In the genomic region with DNA sequence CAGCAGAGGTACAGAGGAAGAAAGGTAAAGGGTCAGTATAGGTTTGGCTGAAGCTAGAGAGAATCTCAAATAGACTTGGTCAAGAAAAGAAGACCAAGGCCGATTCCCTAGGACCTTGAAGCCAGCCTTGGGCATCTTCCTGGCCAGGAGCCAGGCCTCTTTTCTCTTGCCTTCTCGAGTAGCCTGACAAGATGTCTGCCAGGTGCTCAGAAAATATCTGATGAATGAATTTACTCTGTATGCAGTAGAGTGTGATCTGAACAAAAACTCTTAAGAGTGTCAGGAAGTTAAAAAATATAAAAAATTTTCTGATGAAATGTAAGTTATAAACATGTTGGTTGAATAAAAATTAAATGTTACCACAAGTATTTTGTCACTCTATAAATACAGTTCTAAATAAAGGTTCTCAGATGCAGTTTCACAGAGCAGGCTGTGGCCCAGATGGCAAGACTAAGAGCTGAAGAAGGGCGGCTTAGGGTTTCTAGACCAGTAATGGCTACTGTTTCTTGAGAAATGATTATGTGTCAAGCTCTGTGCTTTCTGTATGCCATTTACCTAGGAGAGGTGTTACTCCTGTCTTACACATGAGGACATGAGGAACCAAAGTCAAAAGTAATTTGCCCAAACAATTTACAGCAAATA, we compare ENCODE assay signal across 17 cellular contexts.
DNase-seq lines count a peak whose midpoint lies in the region; ATAC-seq and TF ChIP-seq lines count a peak whose summit lies in the region.
"Had no signal": no experiment of that assay in that cellular context is flagged by ENCODE, and none has a peak within 500 bp of the region (broad histone marks: within the 10 kb centered on the region; RNA-seq: fewer than 3 reads in every experiment).

No MANE protein-coding gene starts in this region.

- no peak overlapping the region for H2BK15ac ChIP-seq in IMR-90 (ENCODE audit: low read depth, low read length)

- H3K4ac ChIP-seq in IMR-90 (ENCODE audit: low read depth, low read length) = no peak overlapping the region

- no peak overlapping the region for H3K18ac ChIP-seq in IMR-90 (ENCODE audit: low read depth, low read length)

- in situ Hi-C loops in IMR-90 (cut with MboI; ENCODE audit: low sequenced_read_pairs) = no loop called here

- WGBS in IMR-90 (ENCODE audit: extremely low coverage in 2 of 2, insufficient read length in 1 of 2), 2 experiments = 40% methylated on average over 1 of the region's 3 CpGs; no CpG with 5 or more reads in 1 of the 2 experiments
- 24 to 45% (median 29%) methylated on average over 3 of the region's 3 CpGs for WGBS in psoas muscle, 3 donors

- no peak overlapping the region for H3K4me2 ChIP-seq in IMR-90 (ENCODE audit: low read depth, low read length)

- no peak overlapping the region for H2BK120ac ChIP-seq in IMR-90 (ENCODE audit: low read depth, low read length)

- no peaks in the 10 kb centered on the region for H3K4me1 ChIP-seq in IMR-90 (ENCODE audit: control insufficient read depth, insufficient read depth, low read length)
- H3K4me1 ChIP-seq in adipocyte (ENCODE audit: control insufficient read depth, insufficient read depth, low read length) = no peaks in the 10 kb centered on the region
- peaks cover 33% of the 10 kb centered on the region for H3K4me1 ChIP-seq in psoas muscle
- H3K4me1 ChIP-seq: upper lobe of right lung had no signal

- H4K20me1 ChIP-seq in IMR-90 (ENCODE audit: insufficient read depth, low read length) = peaks cover 37% of the 10 kb centered on the region

- no TSS peak for BruUV-seq in IMR-90 (replicated peaks; lab: Mats Ljungman, UMichigan)

- H3K14ac ChIP-seq in IMR-90 (replicated peaks; ENCODE audit: low read depth, low read length) = no peak overlapping the region

- H3K4me3 ChIP-seq in IMR-90 (ENCODE audit: insufficient read depth, low read depth, low read length) (no peak overlapping the region), adipocyte (ENCODE audit: low read length) (no peak overlapping the region), psoas muscle (no peak overlapping the region)
- H3K4me3 ChIP-seq: upper lobe of right lung had no signal

- no peak overlapping the region for H4K8ac ChIP-seq in IMR-90 (ENCODE audit: low read depth in 2 of 2, low read length in 2 of 2)

- no peak overlapping the region for H3K56ac ChIP-seq in IMR-90 (ENCODE audit: extremely low read depth, insufficient read depth, low read length)

- no peak for TF ChIP-seq RAD21 in IMR-90 (IDR thresholded peaks at IDR 0.05; ENCODE audit: low read length)

- peak; percentile 53; the same call in 1 of the 2 replicates for ATAC-seq in IMR-90 (ENCODE audit: low read depth)
- ATAC-seq in psoas muscle = peak; percentile 67 to 92 (median 84)
- ATAC-seq in GM21367 (IDR thresholded peaks at IDR 0.05; ENCODE audit: unreplicated experiment) = no peak
- no peak for ATAC-seq in HG03432 (IDR thresholded peaks at IDR 0.05; ENCODE audit: unreplicated experiment)
- ATAC-seq: activated CD4-positive, alpha-beta T cell treated with anti-CD3 and anti-CD28 coated beads for 36 hours; upper lobe of right lung had no signal

- H3K9me1 ChIP-seq in IMR-90 (ENCODE audit: insufficient read depth, low read length) = peaks cover 9% of the 10 kb centered on the region

- no peak for TF ChIP-seq POLR2A in IMR-90 (IDR thresholded peaks at IDR 0.05; ENCODE audit: low read depth, low read length)

- no peak overlapping the region for H2AK9ac ChIP-seq in IMR-90 (replicated peaks; ENCODE audit: low read depth, low read length, poor library complexity)

- H2BK5ac ChIP-seq in IMR-90 (ENCODE audit: low read depth, low read length, poor library complexity, severe bottlenecking) = no peak overlapping the region

- H2AK5ac ChIP-seq in IMR-90 (ENCODE audit: low read depth, low read length) = no peak overlapping the region

- H2AFZ ChIP-seq in IMR-90 (replicated peaks; ENCODE audit: low read length, poor library complexity) = no peak overlapping the region

- POLR2A ChIA-PET in IMR-90 (lab: Charles Lee; ENCODE audit: unreplicated experiment) = no interaction called here

- CTCF ChIA-PET in IMR-90 (lab: Yijun Ruan, JAX) = no interaction called here

- TF ChIP-seq CTCF in IMR-90 (conservative IDR thresholded peaks at IDR 0.05; ENCODE audit: low read depth, low read length) (no peak), psoas muscle (IDR thresholded peaks at IDR 0.05) (no peak)

- no peak overlapping the region for H3K23ac ChIP-seq in IMR-90 (ENCODE audit: low read depth, low read length)

- no peaks in the 10 kb centered on the region for H3K9me3 ChIP-seq in IMR-90 (ENCODE audit: control insufficient read depth, insufficient read depth, low read length)
- H3K9me3 ChIP-seq in adipocyte (ENCODE audit: control insufficient read depth, low read length) = no peaks in the 10 kb centered on the region
- H3K9me3 ChIP-seq in psoas muscle = no peaks in the 10 kb centered on the region
- H3K9me3 ChIP-seq: BE2C, upper lobe of right lung had no signal

- H3K27me3 ChIP-seq in IMR-90 (ENCODE audit: control insufficient read depth, insufficient read depth, low read length) (no peaks in the 10 kb centered on the region), adipocyte (replicated peaks; ENCODE audit: control insufficient read depth, insufficient read depth, low read length) (no peaks in the 10 kb centered on the region), psoas muscle (ENCODE audit: insufficient read depth in 3 of 3, low read length in 2 of 3) (no peaks in the 10 kb centered on the region)
- H3K27me3 ChIP-seq: BE2C, upper lobe of right lung had no signal

- H3K27ac ChIP-seq in IMR-90 (ENCODE audit: insufficient read depth, low read length) (no peak overlapping the region), psoas muscle (peak overlapping the region; percentile 14)
- H3K27ac ChIP-seq: upper lobe of right lung had no signal

- dilution Hi-C loops in IMR-90 (cut with HindIII; ENCODE audit: low sequenced_read_pairs, unreplicated experiment) = no loop called here

- peak; percentile 30 for DNase-seq in GM03348 (ENCODE audit: low spot score)
- peak; percentile 31 for DNase-seq in IMR-90
- peak; percentile 16 for DNase-seq in adipocyte (ENCODE audit: low read depth)
- peak in 1 of 2 donors; percentile 67 for DNase-seq in psoas muscle
- DNase-seq in iPS-NIHi7 (ENCODE audit: extremely low spot score) = no peak
- DNase-seq in DMS153 treated with DMSO at 0.1 percent for 48 hours (lab: John Stamatoyannopoulos, UW; ENCODE audit: unreplicated experiment) = no peak
- DNase-seq: activated CD4-positive, alpha-beta T cell treated with anti-CD3 and anti-CD28 coated beads for 36 hours; BE2C; dermis blood vessel endothelial cell; foreskin melanocyte; kidney glomerular epithelial cell; mesendoderm; NCI-H1417; NCI-H2171; upper lobe of right lung had no signal

- H3K79me1 ChIP-seq in IMR-90 (ENCODE audit: low read depth in 1 of 2, low read length in 2 of 2) = peaks cover 47 to 64% of the 10 kb centered on the region in 2 experiments

- peaks cover 6% of the 10 kb centered on the region for H3K36me3 ChIP-seq in IMR-90 (ENCODE audit: control insufficient read depth, insufficient read depth, low read length)
- H3K36me3 ChIP-seq in adipocyte (ENCODE audit: control insufficient read depth, insufficient read depth, low read length, severe bottlenecking) = peaks cover 9% of the 10 kb centered on the region
- no peaks in the 10 kb centered on the region for H3K36me3 ChIP-seq in psoas muscle (ENCODE audit: insufficient read depth in 1 of 2, low read depth in 1 of 2)

- H4K5ac ChIP-seq in IMR-90 (ENCODE audit: low read depth, low read length) = no peak overlapping the region

- H2BK20ac ChIP-seq in IMR-90 (ENCODE audit: low read depth, low read length) = no peak overlapping the region

- no peak overlapping the region for H4K91ac ChIP-seq in IMR-90 (ENCODE audit: insufficient read depth, low read depth, low read length)

- intact Hi-C loops in IMR-90 (cut with micrococcal nuclease) (no loop called here), psoas muscle (cut with DNase I) (no loop called here)

- H3K9ac ChIP-seq in IMR-90 (ENCODE audit: low read depth, low read length) = no peak overlapping the region
- no peak overlapping the region for H3K9ac ChIP-seq in adipocyte (ENCODE audit: low read length)

TF ChIP-seq in IMR-90, 13 proteins besides CTCF, POLR2A, EP300 and RAD21:
- TF ChIP-seq FOS (IDR thresholded peaks at IDR 0.05; ENCODE audit: low read depth, low read length) (no peak), MAZ (IDR thresholded peaks at IDR 0.05; ENCODE audit: borderline replicate concordance, low read depth, low read length) (no peak), MXI1 (IDR thresholded peaks at IDR 0.05; ENCODE audit: borderline replicate concordance, low read depth, low read length) (no peak), BHLHE40 (IDR thresholded peaks at IDR 0.05; ENCODE audit: low read depth, low read length) (no peak), CEBPB (IDR thresholded peaks at IDR 0.05; ENCODE audit: low read depth, low read length) (no peak), SMC3 (IDR thresholded peaks at IDR 0.05; ENCODE audit: low read depth, low read length) (no peak), NFE2L2 (IDR thresholded peaks at IDR 0.05; ENCODE audit: low read depth, low read length) (no peak), RCOR1 (IDR thresholded peaks at IDR 0.05; ENCODE audit: insufficient replicate concordance, low read length) (no peak), CHD1 (IDR thresholded peaks at IDR 0.05; ENCODE audit: low read depth, low read length) (no peak), RFX5 (IDR thresholded peaks at IDR 0.05; ENCODE audit: low read depth, low read length) (no peak), MAFK (IDR thresholded peaks at IDR 0.05; ENCODE audit: low read depth, low read length) (no peak)
- TF ChIP-seq, protein P1, sequence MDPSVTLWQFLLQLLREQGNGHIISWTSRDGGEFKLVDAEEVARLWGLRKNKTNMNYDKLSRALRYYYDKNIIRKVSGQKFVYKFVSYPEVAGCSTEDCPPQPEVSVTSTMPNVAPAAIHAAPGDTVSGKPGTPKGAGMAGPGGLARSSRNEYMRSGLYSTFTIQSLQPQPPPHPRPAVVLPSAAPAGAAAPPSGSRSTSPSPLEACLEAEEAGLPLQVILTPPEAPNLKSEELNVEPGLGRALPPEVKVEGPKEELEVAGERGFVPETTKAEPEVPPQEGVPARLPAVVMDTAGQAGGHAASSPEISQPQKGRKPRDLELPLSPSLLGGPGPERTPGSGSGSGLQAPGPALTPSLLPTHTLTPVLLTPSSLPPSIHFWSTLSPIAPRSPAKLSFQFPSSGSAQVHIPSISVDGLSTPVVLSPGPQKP (IDR thresholded peaks at IDR 0.05; ENCODE audit: borderline replicate concordance, low read depth, low read length) = no peak
- TF ChIP-seq, protein P2, sequence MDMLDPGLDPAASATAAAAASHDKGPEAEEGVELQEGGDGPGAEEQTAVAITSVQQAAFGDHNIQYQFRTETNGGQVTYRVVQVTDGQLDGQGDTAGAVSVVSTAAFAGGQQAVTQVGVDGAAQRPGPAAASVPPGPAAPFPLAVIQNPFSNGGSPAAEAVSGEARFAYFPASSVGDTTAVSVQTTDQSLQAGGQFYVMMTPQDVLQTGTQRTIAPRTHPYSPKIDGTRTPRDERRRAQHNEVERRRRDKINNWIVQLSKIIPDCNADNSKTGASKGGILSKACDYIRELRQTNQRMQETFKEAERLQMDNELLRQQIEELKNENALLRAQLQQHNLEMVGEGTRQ (IDR thresholded peaks at IDR 0.05; ENCODE audit: low read depth, low read length) = no peak

Comparison
In these comparisons a context has a peak if more than half of its experiments do, and no peak if none do; other contexts are left out.
1. DNase-seq: peak in GM03348 (single experiment), IMR-90 (single experiment) and adipocyte (single experiment); none in iPS-NIHi7 (single experiment) and DMS153 treated with DMSO at 0.1 percent for 48 hours (single experiment).
2. ATAC-seq: peak in IMR-90 (single experiment) and psoas muscle (4 of 4); none in GM21367 (single experiment) and HG03432 (single experiment).